ENCODE assay signal across 27 cellular contexts in the genomic region with DNA sequence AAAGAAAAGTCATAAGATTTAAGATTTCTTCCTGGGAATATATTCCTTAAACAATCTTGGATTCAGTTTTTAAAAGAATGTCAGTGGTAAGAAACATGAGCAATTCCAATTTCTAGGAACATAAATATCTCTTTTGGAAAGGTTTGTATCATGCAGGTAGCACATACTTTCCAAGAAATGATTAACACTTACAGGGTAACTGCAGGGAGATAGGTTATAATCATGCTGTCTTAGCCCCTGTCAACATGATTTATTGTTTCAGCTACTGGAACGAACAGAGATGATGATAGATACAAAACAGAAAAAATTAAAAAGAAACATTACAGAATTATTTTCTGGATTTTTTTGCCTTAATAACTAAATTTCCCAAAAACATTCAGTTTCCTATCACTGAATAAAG.
"Had no signal": no experiment of that assay in that cellular context is flagged by ENCODE, and none has a peak within 500 bp of the region (broad histone marks: within the 10 kb centered on the region; RNA-seq: fewer than 3 reads in every experiment).

No MANE protein-coding gene starts in this region.

- H3K4me3 ChIP-seq: colonic mucosa, esophagus muscularis mucosa, gastroesophageal sphincter, heart left ventricle, hepatocyte, left lung, mucosa of descending colon, neural progenitor cell, right atrium auricular region, smooth muscle cell, stomach, thyroid gland had no signal

- H3K27ac ChIP-seq: colonic mucosa, esophagus muscularis mucosa, foreskin keratinocyte, gastroesophageal sphincter, heart left ventricle, hepatocyte, left lung, neural progenitor cell, parathyroid adenoma, right atrium auricular region, stomach, thyroid gland had no signal

- H3K9ac ChIP-seq: neural progenitor cell, parathyroid adenoma had no signal

- H3K36me3 ChIP-seq: colonic mucosa, esophagus muscularis mucosa, gastroesophageal sphincter, heart left ventricle, left lung, neural progenitor cell, right atrium auricular region, stomach, thyroid gland had no signal

- FAIRE-seq: endothelial cell of umbilical vein had no signal

- H3K4me1 ChIP-seq: colonic mucosa, esophagus muscularis mucosa, foreskin keratinocyte, gastroesophageal sphincter, heart left ventricle, left lung, neural progenitor cell, parathyroid adenoma, right atrium auricular region, stomach, thyroid gland had no signal

- H2AFZ ChIP-seq: hepatocyte, neural progenitor cell, parathyroid adenoma had no signal

- H3K79me2 ChIP-seq: hepatocyte, parathyroid adenoma had no signal

- ATAC-seq: foreskin keratinocyte; gastroesophageal sphincter; heart left ventricle; left cardiac atrium; left lung; mucosa of descending colon; natural killer cell treated with Interleukin-12 subunit alpha and Interleukin-12 subunit beta and Interleukin-15 and Interleukin-18, amount 100 ng/mL, for 72 hours; sciatic nerve had no signal

- DNase-seq: colonic mucosa; effector memory CD4-positive, alpha-beta T cell; foreskin keratinocyte; heart left ventricle; kidney; left cardiac atrium; left lung; mesenchymal stem cell; mucosa of descending colon; naive B cell; stimulated activated CD4-positive, alpha-beta T cell treated with anti-CD3 and anti-CD28 coated beads, Interleukin-12 subunit alpha, Interleukin-12 subunit beta, amount 100 ng/mL, for 4 hours; stimulated activated CD4-positive, alpha-beta T cell treated with anti-CD3 and anti-CD28 coated beads, Interleukin-1b, Interleukin-23, amount 100 ng/mL, for 48 hours; stimulated activated CD4-positive, alpha-beta T cell treated with anti-CD3 and anti-CD28 coated beads, Interleukin-4, amount 100 ng/mL, for 1 hour; stimulated activated CD8-positive, alpha-beta memory T cell treated with anti-CD3 and anti-CD28 coated beads, Interleukin-4, amount 100 ng/mL, for 48 hours; stimulated activated naive CD4-positive, alpha-beta T cell treated with Interleukin-2 at 50 U/mL for 16 hours; stomach; thyroid gland had no signal

- H3K4me2 ChIP-seq: hepatocyte, neural progenitor cell, smooth muscle cell had no signal

- H3K9me3 ChIP-seq: colonic mucosa, esophagus muscularis mucosa, gastroesophageal sphincter, heart left ventricle, left lung, mucosa of descending colon, right atrium auricular region, stomach, thyroid gland had no signal

- H3K27me3 ChIP-seq: colonic mucosa, esophagus muscularis mucosa, foreskin keratinocyte, gastroesophageal sphincter, heart left ventricle, hepatocyte, left lung, neural progenitor cell, right atrium auricular region, stomach, thyroid gland had no signal
